In the genomic region with DNA sequence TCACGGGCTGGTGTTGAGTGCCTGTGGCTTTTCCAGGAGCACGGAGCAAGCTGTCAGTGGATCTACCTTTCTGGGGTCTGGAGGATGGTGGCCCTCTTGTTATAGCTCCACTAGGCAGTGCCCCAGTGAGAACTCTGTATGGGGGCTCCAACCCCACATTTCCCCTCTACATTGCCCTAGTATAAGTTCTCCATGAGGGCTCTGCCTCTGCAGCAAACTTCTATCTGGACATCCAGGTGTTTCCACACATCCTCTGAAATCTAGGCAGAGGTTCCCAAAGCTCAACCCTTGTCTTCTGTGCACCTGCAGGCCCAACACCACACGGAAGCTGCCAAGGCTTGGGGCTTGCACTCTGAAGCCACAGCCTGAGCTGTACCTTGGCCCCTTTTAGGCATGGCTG, we compare ENCODE assay signal across 37 cellular contexts.
A peak's percentile ranks its signal among the peaks of the same experiment; 100 is the strongest.
DNase-seq lines count a peak whose midpoint lies in the region; ATAC-seq, FAIRE-seq and TF ChIP-seq lines count a peak whose summit lies in the region.
"Had no signal": no experiment of that assay in that cellular context is flagged by ENCODE, and none has a peak within 500 bp of the region (broad histone marks: within the 10 kb centered on the region; RNA-seq: fewer than 3 reads in every experiment).

No MANE protein-coding gene starts in this region.

- H3K27ac ChIP-seq in GM12878 (ENCODE audit: control insufficient read depth, insufficient read depth) (no peak overlapping the region), RWPE1 (no peak overlapping the region)
- H3K27ac ChIP-seq: 22Rv1; A549; BLaER1; BLaER1 treated with 17β-estradiol and CSF1 and Interleukin-3, amounts not matched to agents 10 nM and 100 nM; C4-2B had no signal

- no TSS peak for BruUV-seq in GM12878 (replicated peaks; lab: Mats Ljungman, UMichigan)

- H3K27ac Mint-ChIP-seq in memory B cell, result peak overlapping the region; percentile 41
- peak overlapping the region; percentile 22 for H3K27ac Mint-ChIP-seq in stimulated activated memory B cell treated with anti-CD40 and anti-IgM and Interleukin-4, amounts not matched to agents 10 μg/mL and 1 μg/mL and 100 μg/mL, for 72 hours
- peak overlapping the region; percentile 37 for H3K27ac Mint-ChIP-seq in stimulated activated naive B cell treated with anti-CD40 and anti-IgM and Interleukin-4, amounts not matched to agents 10 μg/mL and 1 μg/mL and 100 μg/mL, for 72 hours
- H3K27ac Mint-ChIP-seq: B cell; CD14-positive monocyte; CD4-positive, alpha-beta memory T cell; CD4-positive, alpha-beta T cell; CD4-positive, CD25-positive, alpha-beta regulatory T cell; CD8-positive, alpha-beta memory T cell; CD8-positive, alpha-beta T cell had no signal

- POLR2A ChIA-PET in GM12878 (lab: Charles Lee), result no interaction called here
- POLR2A ChIA-PET in RWPE1 (lab: Yijun Ruan, JAX; ENCODE audit: low non-redundant PET), result no interaction called here

- in situ Hi-C loops in GM12878 (cut with MboI), result no loop called here

- TF ChIP-seq CTCF in GM12878 (IDR thresholded peaks at IDR 0.05 in 2 of 3, conservative IDR thresholded peaks at IDR 0.05 in 1 of 3; ENCODE audit: control insufficient read depth in 2 of 3, extremely low read depth in 1 of 3, insufficient read depth in 1 of 3, low read depth in 3 of 3, low read length in 3 of 3), result no peak
- no peak for TF ChIP-seq CTCF in RWPE1 (conservative IDR thresholded peaks at IDR 0.05; ENCODE audit: low read depth)

- peaks cover 23% of the 10 kb centered on the region for H3K9me3 ChIP-seq in GM12878 (replicated peaks; ENCODE audit: control insufficient read depth, insufficient read depth, low read length)
- H3K9me3 ChIP-seq: A549, BE2C had no signal

- DNase-seq in GM12878 (ENCODE audit: low read depth, low spot score) (no peak), memory B cell (ENCODE audit: low spot score in 2 of 2) (no peak), NCI-H82 (lab: John Stamatoyannopoulos, UW) (no peak), RWPE1 (ENCODE audit: low spot score) (no peak), activated gamma-delta T cell (lab: John Stamatoyannopoulos, UW) (no peak)
- no peak for DNase-seq in stimulated activated naive B cell treated with anti-CD40 and anti-IgM and Interleukin-4, amounts not matched to agents 10 μg/mL and 1 μg/mL and 100 μg/mL, for 72 hours
- DNase-seq: 8988T; ACHN; AML-193; BE2C; C1 segment of cervical spinal cord; Caco-2; Calu3; CD4-positive, alpha-beta memory T cell; CD4-positive, alpha-beta T cell; CD4-positive, CD25-positive, alpha-beta regulatory T cell; CD8-positive, alpha-beta memory T cell; CD8-positive, alpha-beta T cell; COR-L47; DMS 273 treated with DMSO at 0.1 percent for 48 hours; DMS153; DMS53; DMS79; DMS79 treated with DMSO at 0.1 percent for 48 hours; DND-41; EL had no signal

- no peak overlapping the region for H3K4me3 Mint-ChIP-seq in memory B cell
- H3K4me3 Mint-ChIP-seq in stimulated activated memory B cell treated with anti-CD40 and anti-IgM and Interleukin-4, amounts not matched to agents 10 μg/mL and 1 μg/mL and 100 μg/mL, for 72 hours, result no peak overlapping the region
- H3K4me3 Mint-ChIP-seq in stimulated activated naive B cell treated with anti-CD40 and anti-IgM and Interleukin-4, amounts not matched to agents 10 μg/mL and 1 μg/mL and 100 μg/mL, for 72 hours, result no peak overlapping the region
- H3K4me3 Mint-ChIP-seq: B cell; CD14-positive monocyte; CD4-positive, alpha-beta memory T cell; CD4-positive, alpha-beta T cell; CD4-positive, CD25-positive, alpha-beta regulatory T cell; CD8-positive, alpha-beta memory T cell; CD8-positive, alpha-beta T cell had no signal

- 97% methylated on average over 3 of the region's 3 CpGs for WGBS in GM12878 (ENCODE audit: insufficient coverage, insufficient replicate concordance, low lambda C conversion rate, missing lambda C conversion rate)

- H2AFZ ChIP-seq in GM12878 (ENCODE audit: control insufficient read depth, low read depth, low read length), result no peak overlapping the region

- no peaks in the 10 kb centered on the region for H3K27me3 ChIP-seq in GM12878 (replicated peaks in 1 of 2; ENCODE audit: control insufficient read depth in 2 of 2, insufficient read depth in 2 of 2, low read length in 1 of 2)
- H3K27me3 ChIP-seq: BE2C; BLaER1; BLaER1 treated with 17β-estradiol and CSF1 and Interleukin-3, amounts not matched to agents 10 nM and 100 nM had no signal

- intact Hi-C loops in GM12878 (cut with micrococcal nuclease; ENCODE audit: unreplicated experiment), result no loop called here

- ATAC-seq in GM12878 (no peak), memory B cell (ENCODE audit: low read depth) (no peak), GM18498 (IDR thresholded peaks at IDR 0.05; ENCODE audit: unreplicated experiment) (no peak)
- no peak for ATAC-seq in stimulated activated memory B cell treated with anti-CD40 and anti-IgM and Interleukin-4, amounts not matched to agents 10 μg/mL and 1 μg/mL and 100 μg/mL, for 72 hours
- no peak for ATAC-seq in stimulated activated naive B cell treated with anti-CD40 and anti-IgM and Interleukin-4, amounts not matched to agents 10 μg/mL and 1 μg/mL and 100 μg/mL, for 72 hours (replicated peaks)
- ATAC-seq: A549; CD8-positive, alpha-beta T cell had no signal

- no peaks in the 10 kb centered on the region for H3K79me2 ChIP-seq in GM12878 (ENCODE audit: control insufficient read depth, insufficient read depth, low read length)

- no peak overlapping the region for H3K4me3 ChIP-seq in GM12878
- H3K4me3 ChIP-seq: A549; BLaER1; BLaER1 treated with 17β-estradiol and CSF1 and Interleukin-3, amounts not matched to agents 10 nM and 100 nM had no signal

- no peak overlapping the region for H3K4me2 ChIP-seq in GM12878 (ENCODE audit: control insufficient read depth, insufficient read depth)
- H3K4me2 ChIP-seq: A549; BLaER1; BLaER1 treated with 17β-estradiol and CSF1 and Interleukin-3, amounts not matched to agents 10 nM and 100 nM had no signal

- no peak for TF ChIP-seq RAD21 in GM12878 (IDR thresholded peaks at IDR 0.05; ENCODE audit: insufficient read depth, low read depth, low read length)

- SMC1A ChIA-PET in GM12878 (lab: Charles Lee; ENCODE audit: uncharacterized antibody, unreplicated experiment), result interaction anchor here (0.7 to 0.8 kb wide), 2 partner anchors 23 to 41 kb away, joined by 3 read pairs; no protein-coding TSS in a partner anchor

- H3K9ac ChIP-seq in GM12878 (ENCODE audit: control insufficient read depth, insufficient read depth, low read length), result no peak overlapping the region
- H3K9ac ChIP-seq: BLaER1; BLaER1 treated with 17β-estradiol and CSF1 and Interleukin-3, amounts not matched to agents 10 nM and 100 nM had no signal

- CTCF ChIA-PET in GM12878 (lab: Yijun Ruan, JAX) (interaction anchor here (0.9 kb wide), 1 partner anchor 21 kb away, joined by 4 read pairs; no protein-coding TSS in a partner anchor), RWPE1 (lab: Yijun Ruan, JAX) (no interaction called here)

- TF ChIP-seq EP300 in GM12878 (IDR thresholded peaks at IDR 0.05; ENCODE audit: borderline replicate concordance in 1 of 2, control insufficient read depth in 1 of 2, low read depth in 2 of 2, low read length in 2 of 2), result no peak

- no peak for TF ChIP-seq POLR2A in GM12878 (IDR thresholded peaks at IDR 0.05; ENCODE audit: low read depth, low read length)

- no peaks in the 10 kb centered on the region for H4K20me1 ChIP-seq in GM12878 (ENCODE audit: control insufficient read depth, insufficient read depth)
- H4K20me1 ChIP-seq: BLaER1; BLaER1 treated with 17β-estradiol and CSF1 and Interleukin-3, amounts not matched to agents 10 nM and 100 nM had no signal

- no peaks in the 10 kb centered on the region for H3K36me3 Mint-ChIP-seq in memory B cell
- H3K36me3 Mint-ChIP-seq in stimulated activated memory B cell treated with anti-CD40 and anti-IgM and Interleukin-4, amounts not matched to agents 10 μg/mL and 1 μg/mL and 100 μg/mL, for 72 hours, result peaks cover 14% of the 10 kb centered on the region
- peaks cover 21 to 38% of the 10 kb centered on the region in 2 donors for H3K36me3 Mint-ChIP-seq in stimulated activated naive B cell treated with anti-CD40 and anti-IgM and Interleukin-4, amounts not matched to agents 10 μg/mL and 1 μg/mL and 100 μg/mL, for 72 hours
- H3K36me3 Mint-ChIP-seq: CD14-positive monocyte; CD4-positive, alpha-beta memory T cell; CD4-positive, CD25-positive, alpha-beta regulatory T cell; CD8-positive, alpha-beta memory T cell; CD8-positive, alpha-beta T cell had no signal

- peaks cover 1% of the 10 kb centered on the region for H3K9me3 Mint-ChIP-seq in memory B cell
- H3K9me3 Mint-ChIP-seq in stimulated activated memory B cell treated with anti-CD40 and anti-IgM and Interleukin-4, amounts not matched to agents 10 μg/mL and 1 μg/mL and 100 μg/mL, for 72 hours, result peaks cover 15% of the 10 kb centered on the region
- peaks cover 23 to 25% of the 10 kb centered on the region in 2 donors for H3K9me3 Mint-ChIP-seq in stimulated activated naive B cell treated with anti-CD40 and anti-IgM and Interleukin-4, amounts not matched to agents 10 μg/mL and 1 μg/mL and 100 μg/mL, for 72 hours
- H3K9me3 Mint-ChIP-seq: CD4-positive, alpha-beta memory T cell; CD4-positive, alpha-beta T cell; CD8-positive, alpha-beta memory T cell; CD8-positive, alpha-beta T cell had no signal

- H3K4me1 Mint-ChIP-seq in memory B cell, result peaks cover 4% of the 10 kb centered on the region
- peaks cover 19% of the 10 kb centered on the region for H3K4me1 Mint-ChIP-seq in stimulated activated memory B cell treated with anti-CD40 and anti-IgM and Interleukin-4, amounts not matched to agents 10 μg/mL and 1 μg/mL and 100 μg/mL, for 72 hours
- H3K4me1 Mint-ChIP-seq in stimulated activated naive B cell treated with anti-CD40 and anti-IgM and Interleukin-4, amounts not matched to agents 10 μg/mL and 1 μg/mL and 100 μg/mL, for 72 hours, result peaks cover 25 to 38% of the 10 kb centered on the region in 2 donors
- H3K4me1 Mint-ChIP-seq: CD14-positive monocyte; CD4-positive, alpha-beta memory T cell; CD8-positive, alpha-beta memory T cell had no signal

- RAD21 ChIA-PET in GM12878 (lab: Charles Lee; ENCODE audit: unreplicated experiment), result no interaction called here

- FAIRE-seq in GM12878 (lab: Jason Lieb, UNC), result no peak
- FAIRE-seq: A204.1, A549, D721Med had no signal

- H3K36me3 ChIP-seq in GM12878 (ENCODE audit: control insufficient read depth in 2 of 2, insufficient read depth in 2 of 2, low read length in 1 of 2), result no peaks in the 10 kb centered on the region
- H3K36me3 ChIP-seq: BE2C; BLaER1; BLaER1 treated with 17β-estradiol and CSF1 and Interleukin-3, amounts not matched to agents 10 nM and 100 nM had no signal

- no peaks in the 10 kb centered on the region for H3K27me3 Mint-ChIP-seq in memory B cell
- no peaks in the 10 kb centered on the region for H3K27me3 Mint-ChIP-seq in stimulated activated memory B cell treated with anti-CD40 and anti-IgM and Interleukin-4, amounts not matched to agents 10 μg/mL and 1 μg/mL and 100 μg/mL, for 72 hours
- no peaks in the 10 kb centered on the region for H3K27me3 Mint-ChIP-seq in stimulated activated naive B cell treated with anti-CD40 and anti-IgM and Interleukin-4, amounts not matched to agents 10 μg/mL and 1 μg/mL and 100 μg/mL, for 72 hours
- H3K27me3 Mint-ChIP-seq: B cell; CD4-positive, alpha-beta memory T cell; CD4-positive, alpha-beta T cell; CD4-positive, CD25-positive, alpha-beta regulatory T cell had no signal

- no peaks in the 10 kb centered on the region for H3K4me1 ChIP-seq in GM12878 (ENCODE audit: control insufficient read depth, insufficient read depth, low read length)
- H3K4me1 ChIP-seq: A549; BE2C; BLaER1; BLaER1 treated with 17β-estradiol and CSF1 and Interleukin-3, amounts not matched to agents 10 nM and 100 nM; Caco-2 had no signal
